ENCODE assay signal across 36 cellular contexts in genomic region chr20:36203861-36204260, GRCh38. TPM values are rescaled to one million over a fixed set of nuclear protein-coding genes. Genes with fewer than 3 reads are reported as not detected.
"Had no signal": no experiment of that assay in that cellular context is flagged by ENCODE, and none has a peak within 500 bp of the region (broad histone marks: within the 10 kb centered on the region; RNA-seq: fewer than 3 reads in every experiment).

No MANE protein-coding gene starts in this region.

- ATAC-seq: activated CD4-positive, CD25-positive, alpha-beta regulatory T cell treated with anti-CD3 and anti-CD28 coated beads, Interleukin-2, amount 50 U/mL, for 24 hours; activated CD8-positive, alpha-beta memory T cell treated with anti-CD3 and anti-CD28 coated beads, Interleukin-2, amount 10 ng/mL, durations not matched to agents 7 days and 5 days; activated CD8-positive, alpha-beta T cell treated with anti-CD3 and anti-CD28 coated beads, Interleukin-2, amount 10 ng/mL, durations not matched to agents 7 days and 5 days; activated naive CD8-positive, alpha-beta T cell treated with anti-CD3 and anti-CD28 coated beads, Interleukin-2, amount 50 U/mL, for 24 hours; foreskin keratinocyte; gastrocnemius medialis; T-helper 17 cell had no signal

- H3K9me3 Mint-ChIP-seq: activated B cell treated with CpG ODN at 0.5 μM for 24 hours; activated CD4-positive, alpha-beta memory T cell treated with anti-CD3 and anti-CD28 coated beads for 36 hours; activated CD4-positive, alpha-beta T cell treated with anti-CD3 and anti-CD28 coated beads, Interleukin-2, amount 10 ng/mL, durations not matched to agents 24 days and 14 days; activated naive CD4-positive, alpha-beta T cell treated with anti-CD3 and anti-CD28 coated beads for 36 hours; activated naive CD4-positive, alpha-beta T cell treated with anti-CD3 and anti-CD28 coated beads, Interleukin-2, amount 50 U/mL, for 24 hours; activated naive CD8-positive, alpha-beta T cell treated with anti-CD3 and anti-CD28 coated beads for 36 hours; activated naive CD8-positive, alpha-beta T cell treated with anti-CD3 and anti-CD28 coated beads, Interleukin-2, amount 50 U/mL, for 24 hours; activated T-helper 1 cell treated with anti-CD3 and anti-CD28 coated beads, Interleukin-12 subunit alpha, Interleukin-12 subunit beta, Interleukin-2, Interleukin-4 antibody, amounts not matched to agents 30 ng/mL and 10 ng/mL and 1 ng/mL, durations not matched to agents 14 hours and 24 hours and 36 hours; activated T-helper 2 cell treated with anti-CD3 and anti-CD28 coated beads, Interferon-gamma antibody, Interleukin-2, Interleukin-4, amounts not matched to agents 10 μg/mL and 5 μg/mL and 100 μg/mL, durations not matched to agents 14 hours and 24 hours and 36 hours; brain; central memory CD8-positive, alpha-beta T cell; dendritic cell treated with granulocyte-macrophage colony-stimulating factor and Interleukin-4, amounts not matched to agents 40 ng/mL and 50 ng/mL, for 4 days; endodermal cell; T-helper 2 cell treated with Interferon-gamma antibody and Interleukin-4, amounts not matched to agents 5 μg/mL and 100 μg/mL, for 36 hours had no signal

- H3K4me3 Mint-ChIP-seq: activated CD4-positive, alpha-beta memory T cell treated with anti-CD3 and anti-CD28 coated beads for 36 hours; activated CD8-positive, alpha-beta T cell treated with anti-CD3 and anti-CD28 coated beads, Interleukin-2, amount 10 ng/mL, durations not matched to agents 7 days and 5 days; activated naive CD4-positive, alpha-beta T cell treated with anti-CD3 and anti-CD28 coated beads for 36 hours; activated naive CD8-positive, alpha-beta T cell treated with anti-CD3 and anti-CD28 coated beads, Interleukin-2, amount 50 U/mL, for 24 hours; activated T-helper 1 cell treated with anti-CD3 and anti-CD28 coated beads, Interleukin-12 subunit alpha, Interleukin-12 subunit beta, Interleukin-2, Interleukin-4 antibody, amounts not matched to agents 30 ng/mL and 10 ng/mL and 1 ng/mL, durations not matched to agents 14 hours and 24 hours and 36 hours; brain; endodermal cell; T-helper 17 cell; T-helper 2 cell treated with Interferon-gamma antibody and Interleukin-4, amounts not matched to agents 5 μg/mL and 100 μg/mL, for 36 hours had no signal

- H3K27me3 Mint-ChIP-seq: activated naive CD8-positive, alpha-beta T cell treated with anti-CD3 and anti-CD28 coated beads for 36 hours had no signal

- H3K4me3 ChIP-seq: ascending aorta, breast epithelium, cardiac muscle cell, coronary artery, dorsolateral prefrontal cortex, esophagus muscularis mucosa, gastrocnemius medialis had no signal

- H3K27me3 ChIP-seq: ascending aorta, breast epithelium, cardiac muscle cell, dorsolateral prefrontal cortex, esophagus muscularis mucosa, gastrocnemius medialis had no signal

- H3K4me1 ChIP-seq: ascending aorta, breast epithelium, foreskin keratinocyte had no signal

- DNase-seq: activated B cell treated with CpG ODN at 0.5 μM for 24 hours; activated CD4-positive, alpha-beta memory T cell treated with anti-CD3 and anti-CD28 coated beads for 36 hours; activated CD4-positive, alpha-beta T cell treated with anti-CD3 and anti-CD28 coated beads, Interleukin-2, amount 10 ng/mL, durations not matched to agents 24 days and 14 days; activated CD8-positive, alpha-beta memory T cell treated with anti-CD3 and anti-CD28 coated beads, Interleukin-2, amount 10 ng/mL, durations not matched to agents 7 days and 5 days; activated CD8-positive, alpha-beta memory T cell treated with anti-CD3 and anti-CD28 coated beads, Interleukin-2, amount 50 U/mL, for 4 hours; activated CD8-positive, alpha-beta T cell treated with anti-CD3 and anti-CD28 coated beads, Interleukin-2, amount 10 ng/mL, durations not matched to agents 7 days and 5 days; activated effector memory CD4-positive, alpha-beta T cell treated with anti-CD3 and anti-CD28 coated beads, Interleukin-2, amount 50 U/mL, for 16 hours; activated naive CD4-positive, alpha-beta T cell treated with anti-CD3 and anti-CD28 coated beads for 36 hours; activated naive CD8-positive, alpha-beta T cell treated with anti-CD3 and anti-CD28 coated beads for 36 hours; activated naive CD8-positive, alpha-beta T cell treated with anti-CD3 and anti-CD28 coated beads, Interleukin-2, amount 50 U/mL, for 24 hours; activated T-cell treated with anti-CD3 and anti-CD28 coated beads, Interleukin-2, amount 50 U/mL, for 1 hour; activated T-cell treated with anti-CD3 and anti-CD28 coated beads, Interleukin-2, amount 50 U/mL, for 48 hours; dorsolateral prefrontal cortex; effector memory CD4-positive, alpha-beta T cell; endodermal cell; erythroblast; foreskin keratinocyte; gastrocnemius medialis; glutamatergic neuron; T-helper 1 cell; T-helper 17 cell; T1000; WERI-Rb-1 had no signal

- H3K27ac Mint-ChIP-seq: activated B cell treated with CpG ODN at 0.5 μM for 24 hours; activated CD4-positive, alpha-beta memory T cell treated with anti-CD3 and anti-CD28 coated beads for 36 hours; activated CD4-positive, alpha-beta T cell treated with anti-CD3 and anti-CD28 coated beads, Interleukin-2, amount 10 ng/mL, durations not matched to agents 24 days and 14 days; activated CD8-positive, alpha-beta memory T cell treated with anti-CD3 and anti-CD28 coated beads, Interleukin-2, amount 10 ng/mL, durations not matched to agents 7 days and 5 days; activated CD8-positive, alpha-beta T cell treated with anti-CD3 and anti-CD28 coated beads, Interleukin-2, amount 10 ng/mL, durations not matched to agents 7 days and 5 days; activated naive CD4-positive, alpha-beta T cell treated with anti-CD3 and anti-CD28 coated beads for 36 hours; activated naive CD4-positive, alpha-beta T cell treated with anti-CD3 and anti-CD28 coated beads, Interleukin-2, amount 50 U/mL, for 24 hours; activated naive CD8-positive, alpha-beta T cell treated with anti-CD3 and anti-CD28 coated beads for 36 hours; activated naive CD8-positive, alpha-beta T cell treated with anti-CD3 and anti-CD28 coated beads, Interleukin-2, amount 50 U/mL, for 24 hours; activated T-helper 1 cell treated with anti-CD3 and anti-CD28 coated beads, Interleukin-12 subunit alpha, Interleukin-12 subunit beta, Interleukin-2, Interleukin-4 antibody, amounts not matched to agents 30 ng/mL and 10 ng/mL and 1 ng/mL, durations not matched to agents 14 hours and 24 hours and 36 hours; activated T-helper 2 cell treated with anti-CD3 and anti-CD28 coated beads, Interferon-gamma antibody, Interleukin-2, Interleukin-4, amounts not matched to agents 10 μg/mL and 5 μg/mL and 100 μg/mL, durations not matched to agents 14 hours and 24 hours and 36 hours; dendritic cell treated with granulocyte-macrophage colony-stimulating factor and Interleukin-4, amounts not matched to agents 40 ng/mL and 50 ng/mL, for 4 days; endodermal cell; T-helper 17 cell; T-helper 2 cell treated with Interferon-gamma antibody and Interleukin-4, amounts not matched to agents 5 μg/mL and 100 μg/mL, for 36 hours had no signal

- H3K27ac ChIP-seq: ascending aorta, breast epithelium, cardiac muscle cell, coronary artery, esophagus muscularis mucosa, foreskin keratinocyte, gastrocnemius medialis, WERI-Rb-1 had no signal

RNA-seq across cellular contexts. Expression of gene EPB41L1, which starts 49.3 kb away (rescaled TPM):
- total RNA-seq: activated CD8-positive, alpha-beta T cell treated with anti-CD3 and anti-CD28 coated beads, Interleukin-2, amount 10 ng/mL, durations not matched to agents 7 days and 5 days had no signal
